In the genomic region with DNA sequence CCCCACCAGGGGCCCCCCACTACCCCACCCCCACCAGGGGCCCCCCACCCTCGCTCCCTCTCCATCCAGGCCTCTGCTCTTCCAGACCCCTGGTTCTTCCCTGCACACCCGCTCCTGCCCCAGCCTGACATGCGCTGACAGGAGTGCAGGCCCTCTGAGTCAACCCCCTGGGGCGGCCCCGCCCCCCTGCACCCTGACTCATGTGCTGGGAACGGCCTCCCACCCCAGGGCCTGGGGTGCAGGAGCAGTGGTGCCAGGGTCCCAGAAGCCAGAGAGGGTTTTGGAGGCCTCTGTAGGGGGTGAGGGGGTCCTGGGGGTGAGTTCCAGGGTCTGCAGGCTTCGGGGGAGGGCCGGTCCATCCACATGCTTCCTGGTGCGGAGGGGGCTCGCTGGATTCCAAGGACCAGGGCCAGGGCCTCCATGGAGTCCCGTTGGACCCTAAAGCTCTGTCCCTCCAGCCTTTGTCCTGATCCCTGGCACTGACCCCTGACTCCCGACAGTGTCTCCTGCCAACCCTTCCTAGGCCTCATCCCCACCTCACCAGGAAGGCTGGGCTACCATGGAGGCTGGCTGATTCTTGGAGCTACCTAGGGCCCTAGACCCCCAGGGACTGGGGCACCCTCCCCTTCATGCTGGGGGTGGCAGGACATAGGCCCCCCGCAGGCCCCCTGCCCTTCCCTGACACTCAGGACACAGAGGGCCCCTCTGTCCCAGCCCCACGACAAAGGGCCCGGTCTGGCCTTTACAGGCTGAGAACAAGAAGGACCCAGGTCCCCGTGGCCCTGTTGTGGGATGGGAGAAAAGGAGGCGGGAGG, we compare ENCODE assay signal across 11 cellular contexts. TPM values are rescaled to one million over a fixed set of nuclear protein-coding genes. Genes with fewer than 3 reads are reported as not detected.
DNase-seq lines count a peak whose midpoint lies in the region; ATAC-seq and TF ChIP-seq lines count a peak whose summit lies in the region.
"Had no signal": no experiment of that assay in that cellular context is flagged by ENCODE, and none has a peak within 500 bp of the region (broad histone marks: within the 10 kb centered on the region; RNA-seq: fewer than 3 reads in every experiment).

No MANE protein-coding gene starts in this region.

- no peak overlapping the region for H3K4me3 ChIP-seq in dorsolateral prefrontal cortex
- H3K4me3 ChIP-seq: spleen had no signal

- TF ChIP-seq CTCF in 22Rv1 (IDR thresholded peaks at IDR 0.05) (no peak), VCaP (conservative IDR thresholded peaks at IDR 0.05) (no peak), dorsolateral prefrontal cortex (IDR thresholded peaks at IDR 0.05 in 54 of 56, conservative IDR thresholded peaks at IDR 0.05 in 2 of 56; ENCODE audit: low read depth in 1 of 56, partially characterized antibody in 56 of 56) (no peak)

- CTCF ChIA-PET in HEK293T (lab: Yijun Ruan, JAX), result no interaction called here

- intact Hi-C loops in dorsolateral prefrontal cortex (cut with DNase I), result no loop called here

- no peak for ATAC-seq in GM19324 (IDR thresholded peaks at IDR 0.05; ENCODE audit: low FRiP score, unreplicated experiment)

- POLR2A ChIA-PET in HEK293T (lab: Yijun Ruan, JAX), result no interaction called here

- peak overlapping the region; percentile 91 for H3K27ac ChIP-seq in 22Rv1
- H3K27ac ChIP-seq in VCaP, result peak overlapping the region; percentile 94
- H3K27ac ChIP-seq in dorsolateral prefrontal cortex, result no peak overlapping the region
- H3K27ac ChIP-seq: spleen had no signal

- H3K27me3 ChIP-seq in dorsolateral prefrontal cortex, result no peaks in the 10 kb centered on the region

- DNase-seq in H4 (ENCODE audit: low spot score) (peak; percentile 70), iris pigment epithelial cell (ENCODE audit: low read depth) (peak; percentile 83), amygdala (lab: John Stamatoyannopoulos, UW) (no peak), dorsolateral prefrontal cortex (no peak), HEK293T (ENCODE audit: extremely low spot score) (no peak)
- DNase-seq: activated CD4-positive, alpha-beta memory T cell treated with anti-CD3 and anti-CD28 coated beads, Interleukin-2, amount 10 ng/mL, durations not matched to agents 7 days and 5 days; NCI-H2107; spleen had no signal

TF ChIP-seq in HEK293T, 16 proteins besides CTCF, POLR2A, EP300 and RAD21:
- TF ChIP-seq FOXM1 (IDR thresholded peaks at IDR 0.05; ENCODE audit: borderline replicate concordance) (no peak), NFRKB (IDR thresholded peaks at IDR 0.05) (no peak), BHLHE40 (IDR thresholded peaks at IDR 0.05; ENCODE audit: borderline replicate concordance) (no peak), SP1 (IDR thresholded peaks at IDR 0.05) (no peak), CTBP1 (IDR thresholded peaks at IDR 0.05; ENCODE audit: borderline replicate concordance) (no peak), ELF4 (IDR thresholded peaks at IDR 0.05) (no peak), ARNT (IDR thresholded peaks at IDR 0.05) (no peak), LEF1 (IDR thresholded peaks at IDR 0.05; ENCODE audit: borderline replicate concordance) (no peak)
TF ChIP-seq in HEK293T: peak in this region for 0.

RNA-seq across cellular contexts. Expression of a gene that starts 0.6 kb away (rescaled TPM):
- total RNA-seq in H4 (2014; rRNA removed; shearing (Covaris generic)), result 2.4 and 3.0 TPM in 2 replicates
- 1 to 10 TPM in 96 of 120 experiments, under 1 TPM in 22, not detected in 2; 0.29 to 5.2 (median 1.7) TPM for total RNA-seq in dorsolateral prefrontal cortex
- total RNA-seq: activated CD4-positive, alpha-beta memory T cell treated with anti-CD3 and anti-CD28 coated beads, Interleukin-2, amount 10 ng/mL, durations not matched to agents 7 days and 5 days had no signal

RNA-seq across cellular contexts. Expression of a gene that starts 21.4 kb away (rescaled TPM):
- 1.9 TPM in 1 of 2 replicates, not detected in the other for total RNA-seq in H4 (2014; rRNA removed; shearing (Covaris generic))
- total RNA-seq in dorsolateral prefrontal cortex, result 10 to 100 TPM; 13.7 to 52.3 (median 29.2) TPM

RNA-seq across cellular contexts. Expression of a gene that starts 24.1 kb away (rescaled TPM):
- total RNA-seq in H4 (2014; rRNA removed; shearing (Covaris generic)), result 6.5 and 11.1 TPM in 2 replicates
- total RNA-seq in dorsolateral prefrontal cortex, result 100 to 1,000 TPM in 116 of 120 experiments, 10 to 100 TPM in 4; 81.4 to 330 (median 132) TPM

RNA-seq across cellular contexts. Expression of a gene that starts 48.4 kb away (rescaled TPM):
- not detected in 2 replicates for total RNA-seq in H4 (2014; rRNA removed; shearing (Covaris generic))
- total RNA-seq in dorsolateral prefrontal cortex, result under 1 TPM in 21 of 120 experiments, not detected in 99; 0.08 to 0.70 (median 0.20) TPM

RNA-seq across cellular contexts. Expression of a gene that starts 56.7 kb away (rescaled TPM):
- total RNA-seq in H4 (2014; rRNA removed; shearing (Covaris generic)), result 15.0 and 26.7 TPM in 2 replicates
- total RNA-seq in dorsolateral prefrontal cortex, result 10 to 100 TPM; 32.5 to 82.7 (median 53.2) TPM

Comparison
In these comparisons a context has a peak if more than half of its experiments do, and no peak if none do; other contexts are left out.
1. H3K27ac ChIP-seq: peak in 22Rv1 (single experiment) and VCaP (single experiment); none in dorsolateral prefrontal cortex (0 of 59).
2. DNase-seq: peak in H4 (single experiment) and iris pigment epithelial cell (single experiment); none in amygdala (0 of 56), dorsolateral prefrontal cortex (0 of 10) and HEK293T (single experiment).